In genomic region chr20:364905-365794, GRCh38 we compare ENCODE assay signal across 12 cellular contexts. TPM values are rescaled to one million over a fixed set of nuclear protein-coding genes. Genes with fewer than 3 reads are reported as not detected.
DNase-seq lines count a peak whose midpoint lies in the region; ATAC-seq, FAIRE-seq and TF ChIP-seq lines count a peak whose summit lies in the region.
"Had no signal": no experiment of that assay in that cellular context is flagged by ENCODE, and none has a peak within 500 bp of the region (broad histone marks: within the 10 kb centered on the region; RNA-seq: fewer than 3 reads in every experiment).

No MANE protein-coding gene starts in this region.

- H3K27me3 Mint-ChIP-seq in neural progenitor cell (ENCODE audit: insufficient read depth, low read depth) = peaks cover 10% of the 10 kb centered on the region

- DNase-seq in activated CD4-positive, alpha-beta T cell treated with anti-CD3 and anti-CD28 coated beads for 48 hours = peak; percentile 31
- DNase-seq in activated CD4-positive, alpha-beta T cell treated with anti-CD3 and anti-CD28 coated beads for 1 hour = no peak
- DNase-seq in NB4 (ENCODE audit: low read depth) (peak; percentile 60), K562 (ENCODE audit: extremely low read depth in 1 of 4, low spot score in 3 of 4) (peak; percentile 66 to 86 (median 70)), neural progenitor cell (ENCODE audit: low spot score) (no peak), epidermal melanocyte (ENCODE audit: insufficient read length, low spot score) (no peak), UCSD-AML1 (lab: John Stamatoyannopoulos, UW; ENCODE audit: unreplicated experiment) (no peak)
- DNase-seq: activated B cell treated with CpG ODN at 0.5 μM for 24 hours, hippocampal formation, MM.1S, uterus had no signal

- H3K27ac Mint-ChIP-seq in neural progenitor cell = peak overlapping the region; percentile 15
- H3K27ac Mint-ChIP-seq: activated B cell treated with CpG ODN at 0.5 μM for 24 hours had no signal

- CTCF ChIA-PET in K562 (lab: Yijun Ruan, JAX; ENCODE audit: low intra/inter-chr PET ratio) = no interaction called here

- in situ Hi-C loops in K562 (cut with MboI) = no loop called here

- no peaks in the 10 kb centered on the region for H3K36me3 Mint-ChIP-seq in neural progenitor cell

- no peak overlapping the region for H3K4me3 Mint-ChIP-seq in neural progenitor cell
- H3K4me3 Mint-ChIP-seq: activated B cell treated with CpG ODN at 0.5 μM for 24 hours had no signal

- peak; percentile 62 for ATAC-seq in K562
- ATAC-seq in HG03565 (IDR thresholded peaks at IDR 0.05; ENCODE audit: unreplicated experiment) = no peak

- H3K36me3 ChIP-seq in K562 (ENCODE audit: control insufficient read depth, insufficient read depth, low read length) = no peaks in the 10 kb centered on the region
- H3K36me3 ChIP-seq in neural progenitor cell = no peaks in the 10 kb centered on the region
- H3K36me3 ChIP-seq: uterus had no signal

- no peak for TF ChIP-seq EP300 in K562 (IDR thresholded peaks at IDR 0.05; ENCODE audit: low read length)

- no peaks in the 10 kb centered on the region for H3K9me3 ChIP-seq in K562 (replicated peaks; ENCODE audit: control insufficient read depth, insufficient read depth, low read depth, low read length)
- H3K9me3 ChIP-seq in neural progenitor cell (ENCODE audit: low read depth) = no peaks in the 10 kb centered on the region
- H3K9me3 ChIP-seq: uterus had no signal

- H3K27ac ChIP-seq in K562 (ENCODE audit: extremely low read depth, low read depth, low read length) (peak overlapping the region; percentile 84), neural progenitor cell (no peak overlapping the region)
- H3K27ac ChIP-seq: uterus had no signal

- no peaks in the 10 kb centered on the region for H3K79me2 ChIP-seq in K562 (ENCODE audit: control insufficient read depth, insufficient read depth, low read length)
- no peaks in the 10 kb centered on the region for H3K79me2 ChIP-seq in neural progenitor cell (ENCODE audit: low read depth)

- no TSS peak for BruUV-seq in K562 (replicated peaks; lab: Mats Ljungman, UMichigan)

- POLR2A ChIA-PET in K562 (lab: Yijun Ruan, JAX) = interaction anchor here (0.6 to 1.2 kb wide), 3 partner anchors 15 to 323 kb away, joined by 3 to 6 read pairs (median 6); partner anchors contain the start of gene TRIB3

- H2AFZ ChIP-seq in K562 (ENCODE audit: low read depth, low read length) = peak overlapping the region; percentile 80
- no peak overlapping the region for H2AFZ ChIP-seq in neural progenitor cell (replicated peaks)

- TF ChIP-seq CTCF in NB4 (IDR thresholded peaks at IDR 0.05; ENCODE audit: low read depth, low read length) = no peak
- no peak for TF ChIP-seq CTCF in K562 (IDR thresholded peaks at IDR 0.05 in 2 of 3, conservative IDR thresholded peaks at IDR 0.05 in 1 of 3; ENCODE audit: insufficient read depth in 2 of 3, low read depth in 1 of 3, low read length in 3 of 3)
- no peak for TF ChIP-seq CTCF in neural progenitor cell (IDR thresholded peaks at IDR 0.05)

- H3K27me3 ChIP-seq in K562 (ENCODE audit: control insufficient read depth in 2 of 2, insufficient read depth in 2 of 2, low read length in 2 of 2) (no peaks in the 10 kb centered on the region), neural progenitor cell (no peaks in the 10 kb centered on the region)
- H3K27me3 ChIP-seq: uterus had no signal

- peaks cover 3% of the 10 kb centered on the region for H3K9me3 Mint-ChIP-seq in neural progenitor cell
- H3K9me3 Mint-ChIP-seq: activated B cell treated with CpG ODN at 0.5 μM for 24 hours had no signal

- 16% methylated on average over 6 of the region's 9 CpGs for WGBS in K562 (ENCODE audit: insufficient coverage, low coverage, missing lambda C conversion rate)

- TF ChIP-seq POLR2A in NB4 (IDR thresholded peaks at IDR 0.05; ENCODE audit: extremely low read depth, insufficient read length) (no peak), K562 (conservative IDR thresholded peaks at IDR 0.05) (no peak)

- no peak overlapping the region for H3K4me3 ChIP-seq in NB4 (ENCODE audit: low read depth, low read length)
- H3K4me3 ChIP-seq in K562 = no peak overlapping the region
- no peak overlapping the region for H3K4me3 ChIP-seq in neural progenitor cell
- H3K4me3 ChIP-seq: uterus had no signal

- no peak for TF ChIP-seq RAD21 in K562 (CRISPR knock-in tag; conservative IDR thresholded peaks at IDR 0.05 in 1 of 2, IDR thresholded peaks at IDR 0.05 in 1 of 2)

- intact Hi-C loops in K562 (cut with micrococcal nuclease) = no loop called here

- H4K20me1 ChIP-seq in K562 (replicated peaks; ENCODE audit: control insufficient read depth, insufficient read depth, low read length) (no peaks in the 10 kb centered on the region), neural progenitor cell (ENCODE audit: low read depth) (no peaks in the 10 kb centered on the region)

- H3K9me1 ChIP-seq in K562 (ENCODE audit: control insufficient read depth, insufficient read depth, low read length) = no peaks in the 10 kb centered on the region

- H3K4me1 Mint-ChIP-seq in neural progenitor cell = peaks cover 22% of the 10 kb centered on the region

- H3K9ac ChIP-seq in K562 (ENCODE audit: insufficient read depth in 1 of 2, low read depth in 2 of 2, low read length in 2 of 2) (peak overlapping the region; percentile 56 to 88; a peak in 2 of 4 replicates), neural progenitor cell (no peak overlapping the region)

- H3K4me1 ChIP-seq in K562 (replicated peaks in 1 of 2; ENCODE audit: control insufficient read depth in 2 of 2, insufficient read depth in 2 of 2, low read length in 2 of 2) (peaks cover 41 to 51% of the 10 kb centered on the region in 2 experiments; a peak in 4 of 5 replicates), neural progenitor cell (no peaks in the 10 kb centered on the region)
- H3K4me1 ChIP-seq: uterus had no signal

- FAIRE-seq in K562 (lab: Jason Lieb, UNC) = peak; percentile 85

- H3F3A ChIP-seq in neural progenitor cell (ENCODE audit: low read depth) = no peaks in the 10 kb centered on the region

- peak overlapping the region; percentile 51 for H3K4me2 ChIP-seq in K562 (ENCODE audit: insufficient read depth, low read length)
- H3K4me2 ChIP-seq in neural progenitor cell = no peak overlapping the region

RNA-seq across cellular contexts. Expression of gene TRIB3, which starts 15.4 kb away (rescaled TPM):
- total RNA-seq in K562 (2011; cell fraction: chromatin; rRNA removed; ENCODE audit: low replicate concordance) = 20.3 and 47.6 TPM in 2 replicates
- 45.7 and 51.3 TPM in 2 replicates for total RNA-seq in K562 (2011; cell fraction: nucleolus; rRNA removed)
- total RNA-seq in K562 (2011; cell fraction: nucleoplasm; rRNA removed) = 38.2 and 39.5 TPM in 2 replicates
- total RNA-seq in K562 (2014; rRNA removed) = 113 and 114 TPM in 2 replicates
- 43.5 and 47.4 TPM in 2 replicates for total RNA-seq in K562 (2014; rRNA removed; fragmentation: Illumina TruSeq; extraction: Trizol)
- total RNA-seq in K562 (2015; rRNA removed; fragmentation: Illumina TruSeq; extraction: Trizol) = 22.1 and 23.0 TPM in 2 replicates
- total RNA-seq in K562 (2021) = 102 and 110 TPM in 2 replicates
- 44.4 and 114 TPM in 2 replicates for polyA plus RNA-seq in K562 (2011; rRNA removed)
- polyA plus RNA-seq in K562 (2011; cell fraction: cytosol; rRNA removed) = 105 and 109 TPM in 2 replicates
- polyA plus RNA-seq in K562 (2011; cell fraction: nucleus; rRNA removed) = 42.6 and 66.5 TPM in 2 replicates
- 40.1 and 401 TPM in 2 replicates for polyA plus RNA-seq in K562 (2012)
- polyA plus RNA-seq in K562 (2014; fragmentation: Illumina TruSeq; extraction: Trizol) = 55.3 and 78.6 TPM in 2 replicates
- polyA plus RNA-seq in K562 (2014; fragmentation: Nextera tagmentation; extraction: Ambion mirVana) = 10 to 100 TPM; 12.1 to 14.9 TPM
- polyA plus RNA-seq in K562 (2014; rRNA removed) = 78.8 and 80.6 TPM in 2 replicates
- 33.3 and 53.8 TPM in 2 replicates for polyA minus RNA-seq in K562 (2011; rRNA and poly(A)+ RNA removed)
- 37.2 and 88.9 TPM in 2 replicates for polyA minus RNA-seq in K562 (2011; cell fraction: cytosol; rRNA and poly(A)+ RNA removed)
- polyA minus RNA-seq in K562 (2011; cell fraction: nucleus; rRNA and poly(A)+ RNA removed) = 9.7 and 26.4 TPM in 2 replicates
- total RNA-seq in neural progenitor cell (ENCODE audit: low replicate concordance) = 0.43 and 3.7 TPM in 2 replicates

RNA-seq across cellular contexts. Expression of gene NRSN2, which starts 18.2 kb away (rescaled TPM):
- total RNA-seq in K562 (2011; cell fraction: chromatin; rRNA removed; ENCODE audit: low replicate concordance) = 9.8 and 24.5 TPM in 2 replicates
- total RNA-seq in K562 (2011; cell fraction: nucleolus; rRNA removed) = 24.9 and 37.9 TPM in 2 replicates
- 34.2 and 46.5 TPM in 2 replicates for total RNA-seq in K562 (2011; cell fraction: nucleoplasm; rRNA removed)
- 11.1 and 21.5 TPM in 2 replicates for total RNA-seq in K562 (2014; rRNA removed)
- 6.7 and 7.5 TPM in 2 replicates for total RNA-seq in K562 (2014; rRNA removed; fragmentation: Illumina TruSeq; extraction: Trizol)
- 7.8 and 9.6 TPM in 2 replicates for total RNA-seq in K562 (2015; rRNA removed; fragmentation: Illumina TruSeq; extraction: Trizol)
- 26.7 and 28.5 TPM in 2 replicates for total RNA-seq in K562 (2021)
- polyA plus RNA-seq in K562 (2011; rRNA removed) = 13.1 and 37.5 TPM in 2 replicates
- polyA plus RNA-seq in K562 (2011; cell fraction: cytosol; rRNA removed) = 54.0 and 57.8 TPM in 2 replicates
- polyA plus RNA-seq in K562 (2011; cell fraction: nucleus; rRNA removed) = 24.4 and 24.6 TPM in 2 replicates
- 21.9 and 37.5 TPM in 2 replicates for polyA plus RNA-seq in K562 (2012)
- 24.3 and 24.7 TPM in 2 replicates for polyA plus RNA-seq in K562 (2014; fragmentation: Illumina TruSeq; extraction: Trizol)
- polyA plus RNA-seq in K562 (2014; fragmentation: Nextera tagmentation; extraction: Ambion mirVana) = 1 to 10 TPM; 7.9 to 8.3 TPM
- polyA plus RNA-seq in K562 (2014; rRNA removed) = 24.8 and 29.7 TPM in 2 replicates
- 8.2 and 13.0 TPM in 2 replicates for polyA minus RNA-seq in K562 (2011; rRNA and poly(A)+ RNA removed)
- 14.1 and 27.3 TPM in 2 replicates for polyA minus RNA-seq in K562 (2011; cell fraction: cytosol; rRNA and poly(A)+ RNA removed)
- 5.0 and 5.7 TPM in 2 replicates for polyA minus RNA-seq in K562 (2011; cell fraction: nucleus; rRNA and poly(A)+ RNA removed)
- total RNA-seq in neural progenitor cell (ENCODE audit: low replicate concordance) = 8.8 and 20.1 TPM in 2 replicates

RNA-seq across cellular contexts. Expression of gene SOX12, which starts 39.8 kb away (rescaled TPM):
- 5.5 and 9.5 TPM in 2 replicates for total RNA-seq in K562 (2011; cell fraction: chromatin; rRNA removed; ENCODE audit: low replicate concordance)
- 8.4 and 9.8 TPM in 2 replicates for total RNA-seq in K562 (2011; cell fraction: nucleolus; rRNA removed)
- 8.9 and 11.8 TPM in 2 replicates for total RNA-seq in K562 (2011; cell fraction: nucleoplasm; rRNA removed)
- total RNA-seq in K562 (2014; rRNA removed) (6.5 and 9.2 TPM in 2 replicates), K562 (2014; rRNA removed; fragmentation: Illumina TruSeq; extraction: Trizol) (1.3 and 1.4 TPM in 2 replicates), K562 (2015; rRNA removed; fragmentation: Illumina TruSeq; extraction: Trizol) (2.6 and 2.8 TPM in 2 replicates), K562 (2021) (26.1 and 26.3 TPM in 2 replicates), neural progenitor cell (ENCODE audit: low replicate concordance) (5.3 and 26.6 TPM in 2 replicates)
- polyA plus RNA-seq in K562 (2011; rRNA removed) (1.8 and 3.5 TPM in 2 replicates), K562 (2014; fragmentation: Illumina TruSeq; extraction: Trizol) (6.7 and 7.4 TPM in 2 replicates), K562 (2014; fragmentation: Nextera tagmentation; extraction: Ambion mirVana) (under 1 TPM; 0.42 to 0.48 TPM), K562 (2014; rRNA removed) (6.7 and 9.6 TPM in 2 replicates)
- 2.4 and 2.8 TPM in 2 replicates for polyA plus RNA-seq in K562 (2011; cell fraction: cytosol; rRNA removed)
- 9.5 and 9.7 TPM in 2 replicates for polyA plus RNA-seq in K562 (2011; cell fraction: nucleus; rRNA removed)
- polyA plus RNA-seq in K562 (2012) = 13.7 and 13.9 TPM in 2 replicates
- 2.0 and 2.9 TPM in 2 replicates for polyA minus RNA-seq in K562 (2011; rRNA and poly(A)+ RNA removed)
- polyA minus RNA-seq in K562 (2011; cell fraction: cytosol; rRNA and poly(A)+ RNA removed) = 4.7 and 7.1 TPM in 2 replicates
- polyA minus RNA-seq in K562 (2011; cell fraction: nucleus; rRNA and poly(A)+ RNA removed) = 2.7 and 5.2 TPM in 2 replicates

RNA-seq across cellular contexts. Expression of gene RBCK1, which starts 42.9 kb away (rescaled TPM):
- total RNA-seq in K562 (2011; cell fraction: chromatin; rRNA removed; ENCODE audit: low replicate concordance) = 91.7 and 117 TPM in 2 replicates
- total RNA-seq in K562 (2011; cell fraction: nucleolus; rRNA removed) = 53.4 and 61.7 TPM in 2 replicates
- total RNA-seq in K562 (2011; cell fraction: nucleoplasm; rRNA removed) = 62.0 and 75.0 TPM in 2 replicates
- 46.1 and 58.1 TPM in 2 replicates for total RNA-seq in K562 (2014; rRNA removed)
- total RNA-seq in K562 (2014; rRNA removed; fragmentation: Illumina TruSeq; extraction: Trizol) = 18.4 and 22.1 TPM in 2 replicates
- total RNA-seq in K562 (2015; rRNA removed; fragmentation: Illumina TruSeq; extraction: Trizol) = 18.0 and 19.3 TPM in 2 replicates
- total RNA-seq in K562 (2021) = 51.7 and 54.2 TPM in 2 replicates
- polyA plus RNA-seq in K562 (2011; rRNA removed) = 37.6 and 58.2 TPM in 2 replicates
- polyA plus RNA-seq in K562 (2011; cell fraction: cytosol; rRNA removed) = 41.1 and 50.2 TPM in 2 replicates
- 71.7 and 92.4 TPM in 2 replicates for polyA plus RNA-seq in K562 (2011; cell fraction: nucleus; rRNA removed)
- 38.5 and 194 TPM in 2 replicates for polyA plus RNA-seq in K562 (2012)
- polyA plus RNA-seq in K562 (2014; fragmentation: Illumina TruSeq; extraction: Trizol) = 26.5 and 37.1 TPM in 2 replicates
- 1 to 10 TPM; 5.9 to 8.3 TPM for polyA plus RNA-seq in K562 (2014; fragmentation: Nextera tagmentation; extraction: Ambion mirVana)
- polyA plus RNA-seq in K562 (2014; rRNA removed) = 52.7 and 59.3 TPM in 2 replicates
- polyA minus RNA-seq in K562 (2011; rRNA and poly(A)+ RNA removed) = 16.0 and 22.1 TPM in 2 replicates
- polyA minus RNA-seq in K562 (2011; cell fraction: cytosol; rRNA and poly(A)+ RNA removed) = 16.1 and 28.0 TPM in 2 replicates
- 15.3 and 29.2 TPM in 2 replicates for polyA minus RNA-seq in K562 (2011; cell fraction: nucleus; rRNA and poly(A)+ RNA removed)
- total RNA-seq in neural progenitor cell (ENCODE audit: low replicate concordance) = 24.3 and 60.7 TPM in 2 replicates

Comparison
In these comparisons a context has a peak if more than half of its experiments do, and no peak if none do; other contexts are left out.
1. DNase-seq: peak in activated CD4-positive, alpha-beta T cell treated with anti-CD3 and anti-CD28 coated beads for 48 hours (single experiment), NB4 (single experiment) and K562 (4 of 4); none in activated CD4-positive, alpha-beta T cell treated with anti-CD3 and anti-CD28 coated beads for 1 hour (single experiment), neural progenitor cell (single experiment), epidermal melanocyte (single experiment) and UCSD-AML1 (single experiment).